ENCODE assay signal across 8 cellular contexts in the genomic region with DNA sequence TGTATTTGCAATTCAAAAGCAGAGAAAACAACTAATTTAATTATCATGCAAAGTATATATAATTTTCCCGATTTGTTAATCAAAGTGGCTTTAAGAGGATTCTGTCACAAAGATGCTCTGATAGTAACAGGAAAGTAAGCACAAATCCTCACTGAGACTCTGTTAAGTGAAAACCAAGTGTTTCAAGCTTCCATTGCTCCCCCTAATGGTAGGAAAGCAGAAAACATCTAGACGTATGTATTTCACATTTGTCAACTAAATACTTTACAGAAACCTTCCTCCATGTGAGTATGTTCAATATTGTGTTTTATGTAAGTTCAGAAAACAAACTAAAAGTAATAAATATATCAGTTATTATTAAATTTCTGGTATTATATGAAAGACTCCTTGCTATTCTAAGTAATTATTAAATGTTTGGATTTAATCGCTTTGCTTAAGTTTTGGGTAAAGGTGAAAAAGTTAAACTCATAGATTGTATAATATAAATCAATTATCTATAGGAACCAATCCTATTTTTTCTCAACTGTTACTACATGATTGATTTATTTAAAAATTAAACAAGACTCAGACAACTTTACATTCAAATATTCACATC. TPM values are rescaled to one million over a fixed set of nuclear protein-coding genes. Genes with fewer than 3 reads are reported as not detected.
DNase-seq lines count a peak whose midpoint lies in the region; TF ChIP-seq lines count a peak whose summit lies in the region.

No MANE protein-coding gene starts in this region.

- CTCF ChIA-PET in RWPE1 (lab: Yijun Ruan, JAX): interaction anchor here (0.6 to 1.6 kb wide), 8 partner anchors 31 to 1964 kb away, joined by 3 to 6 read pairs (median 3); no protein-coding TSS in a partner anchor

- TF ChIP-seq CTCF in RWPE1 (conservative IDR thresholded peaks at IDR 0.05; ENCODE audit: low read depth): peak; percentile 74
- TF ChIP-seq CTCF in fibroblast of mammary gland (conservative IDR thresholded peaks at IDR 0.05; ENCODE audit: control insufficient read depth, insufficient read depth, low read depth, low read length): peak; percentile 86

- DNase-seq in NOMO-1 treated with DMSO at 0.1 percent for 48 hours (lab: John Stamatoyannopoulos, UW; ENCODE audit: unreplicated experiment): peak; percentile 50
- no peak for DNase-seq in NOMO-1 treated with dmso at 0.1 percent for 144 hours (lab: John Stamatoyannopoulos, UW; ENCODE audit: unreplicated experiment)
- DNase-seq in H4 (ENCODE audit: low spot score): peak; percentile 63
- peak; percentile 54 for DNase-seq in LHCN-M2 (ENCODE audit: low read depth)
- peak; percentile 22 for DNase-seq in RWPE1 (ENCODE audit: low spot score)
- peak; percentile 72 for DNase-seq in fibroblast of mammary gland (ENCODE audit: low read depth)
- DNase-seq in renal cortical epithelial cell (ENCODE audit: low read depth): peak; percentile 72
- no peak for DNase-seq in substantia nigra (lab: John Stamatoyannopoulos, UW)

- H3K4me3 ChIP-seq in fibroblast of mammary gland (ENCODE audit: control insufficient read depth, low read depth, low read length): no peak overlapping the region

- POLR2A ChIA-PET in RWPE1 (lab: Yijun Ruan, JAX; ENCODE audit: low non-redundant PET): no interaction called here

- H3K27ac ChIP-seq in RWPE1 (no peak overlapping the region), substantia nigra (ENCODE audit: low read depth, low read length, poor library complexity, severe bottlenecking) (no peak overlapping the region)

RNA-seq across cellular contexts. Expression of a gene that starts 1.5 kb away (rescaled TPM):
- total RNA-seq in H4 (2014; rRNA removed; shearing (Covaris generic)): 0.08 TPM in 1 of 2 replicates, not detected in the other
- not detected in 2 replicates for total RNA-seq in LHCN-M2 (2014; rRNA removed)
- polyA plus RNA-seq in LHCN-M2 (2012): not detected
- not detected in 2 replicates for total RNA-seq in renal cortical epithelial cell

RNA-seq across cellular contexts. Expression of a gene that starts 36.4 kb away (rescaled TPM):
- 0.23 and 0.54 TPM in 2 replicates for total RNA-seq in H4 (2014; rRNA removed; shearing (Covaris generic))
- total RNA-seq in LHCN-M2 (2014; rRNA removed) (not detected in 2 replicates), renal cortical epithelial cell (0.69 and 5.0 TPM in 2 replicates)
- polyA plus RNA-seq in LHCN-M2 (2012): 0.01 TPM

Comparison
In these comparisons a context has a peak if more than half of its experiments do, and no peak if none do; other contexts are left out.
1. DNase-seq: peak in NOMO-1 treated with DMSO at 0.1 percent for 48 hours (single experiment), H4 (single experiment), LHCN-M2 (single experiment), RWPE1 (single experiment), fibroblast of mammary gland (single experiment) and renal cortical epithelial cell (single experiment); none in NOMO-1 treated with dmso at 0.1 percent for 144 hours (single experiment) and substantia nigra (0 of 49).